23 cellular contexts compared by ENCODE assay signal in genomic region chr14:92247937-92248336, GRCh38.
"Had no signal": no experiment of that assay in that cellular context is flagged by ENCODE, and none has a peak within 500 bp of the region (broad histone marks: within the 10 kb centered on the region; RNA-seq: fewer than 3 reads in every experiment).

No MANE protein-coding gene starts in this region.

- ATAC-seq: esophagus mucosa; foreskin keratinocyte; left colon; mucosa of descending colon; stimulated activated memory B cell treated with anti-CD40 and anti-IgM and Interleukin-4, amounts not matched to agents 10 μg/mL and 1 μg/mL and 100 μg/mL, for 72 hours; stimulated activated naive CD8-positive, alpha-beta T cell treated with anti-CD3 and anti-CD28 coated beads, Interleukin-15, Interleukin-2, amounts not matched to agents 100 U/mL and 50 U/mL, for 24 hours had no signal

- H3K4me3 ChIP-seq: heart right ventricle, mucosa of descending colon, neural progenitor cell, prostate gland, sigmoid colon, testis, tibial artery had no signal

- H3K4me1 ChIP-seq: foreskin keratinocyte, prostate gland, sigmoid colon, testis, tibial artery had no signal

- H3K9me3 ChIP-seq: prostate gland, testis had no signal

- H3K9ac ChIP-seq: neural progenitor cell had no signal

- H2AFZ ChIP-seq: neural progenitor cell had no signal

- H3K4me2 ChIP-seq: neural progenitor cell had no signal

- H3K27ac ChIP-seq: epithelial cell of prostate, foreskin keratinocyte, neural progenitor cell, prostate gland, sigmoid colon, testis, tibial artery had no signal

- H3K27me3 ChIP-seq: sigmoid colon, testis, tibial artery had no signal

- H3K36me3 ChIP-seq: heart right ventricle, neural progenitor cell, prostate gland, sigmoid colon, tibial artery had no signal

- DNase-seq: cerebellar nuclear complex; effector CD8-positive, alpha-beta T cell; endodermal cell; foreskin keratinocyte; glutamatergic neuron; heart right ventricle; hippocampal formation; left colon; mesenchymal stem cell; mucosa of descending colon; naive B cell; nucleus accumbens; sigmoid colon; stimulated activated CD4-positive, alpha-beta T cell treated with anti-CD3 and anti-CD28 coated beads, Interleukin-4, amount 100 ng/mL, for 4 hours; stimulated activated naive CD8-positive, alpha-beta T cell treated with anti-CD3 and anti-CD28 coated beads, Interleukin-15, Interleukin-2, amounts not matched to agents 100 U/mL and 50 U/mL, for 24 hours; substantia nigra; testis; tibial artery had no signal
